In the genomic region with DNA sequence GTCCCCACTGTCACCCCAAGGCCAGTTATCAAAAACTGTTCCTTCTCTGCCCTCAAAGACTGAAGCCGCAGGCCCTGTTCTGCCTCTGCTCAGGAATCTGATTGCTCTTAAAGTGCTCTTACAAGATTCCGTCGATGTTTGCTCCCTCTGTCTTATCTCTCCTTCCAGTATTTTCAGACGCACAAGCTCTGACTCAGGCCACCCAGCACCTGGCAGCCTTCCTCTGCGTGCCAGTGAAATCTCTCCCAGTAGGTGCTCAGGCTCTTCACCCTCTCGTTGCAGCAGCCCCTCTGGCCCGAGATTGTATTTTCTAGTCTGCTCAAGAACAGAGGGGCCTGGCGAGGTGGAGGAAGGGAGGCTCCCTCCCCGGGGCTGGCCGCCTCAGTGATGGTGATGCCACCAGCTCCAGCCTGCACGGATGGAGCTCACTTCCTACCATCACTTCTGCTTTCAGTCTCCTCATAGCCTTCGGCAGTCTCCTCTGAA, we compare ENCODE assay signal across 11 cellular contexts.
A peak's percentile ranks its signal among the peaks of the same experiment; 100 is the strongest.
DNase-seq lines count a peak whose midpoint lies in the region; ATAC-seq and TF ChIP-seq lines count a peak whose summit lies in the region.
"Had no signal": no experiment of that assay in that cellular context is flagged by ENCODE, and none has a peak within 500 bp of the region (broad histone marks: within the 10 kb centered on the region; RNA-seq: fewer than 3 reads in every experiment).

No MANE protein-coding gene starts in this region.

- DNase-seq in heart right ventricle, result no peak
- DNase-seq in Right ventricle myocardium inferior (ENCODE audit: missing footprints), result no peak
- DNase-seq in activated CD8-positive, alpha-beta memory T cell treated with anti-CD3 and anti-CD28 coated beads, Interleukin-2, amount 10 ng/mL, durations not matched to agents 7 days and 5 days, result no peak
- DNase-seq in iris pigment epithelial cell (ENCODE audit: low read depth), result peak; percentile 3
- DNase-seq in upper lobe of right lung, result peak; percentile 74
- DNase-seq in left lobe of liver (ENCODE audit: low spot score), result no peak
- no peak for DNase-seq in putamen (ENCODE audit: low spot score)
- DNase-seq: activated CD4-positive, CD25-positive, alpha-beta regulatory T cell treated with anti-CD3 and anti-CD28 coated beads, Interleukin-2, amount 50 U/mL, for 72 hours; NCI-H1417 treated with DMSO at 0.1 percent for 48 hours had no signal

- ATAC-seq in heart right ventricle, result peak in 6 of 8 donors; percentile 20 to 62 (median 36)
- ATAC-seq in Right ventricle myocardium inferior, result no peak
- no peak for ATAC-seq in activated CD8-positive, alpha-beta memory T cell treated with anti-CD3 and anti-CD28 coated beads, Interleukin-2, amount 10 ng/mL, durations not matched to agents 7 days and 5 days
- ATAC-seq in upper lobe of right lung, result peak; percentile 80
- ATAC-seq in GM18867 (IDR thresholded peaks at IDR 0.05; ENCODE audit: unreplicated experiment), result no peak
- ATAC-seq in left lobe of liver, result no peak
- ATAC-seq: Panc1 had no signal

- CTCF ChIA-PET in activated CD8-positive, alpha-beta memory T cell treated with anti-CD3 and anti-CD28 coated beads, Interleukin-2, amount 10 ng/mL, durations not matched to agents 7 days and 5 days (lab: Charles Lee), result no interaction called here

- H3K36me3 Mint-ChIP-seq in activated CD8-positive, alpha-beta memory T cell treated with anti-CD3 and anti-CD28 coated beads, Interleukin-2, amount 10 ng/mL, durations not matched to agents 7 days and 5 days, result peaks cover 34% of the 10 kb centered on the region

- no peak for TF ChIP-seq CTCF in heart right ventricle (IDR thresholded peaks at IDR 0.05)
- no peak for TF ChIP-seq CTCF in upper lobe of right lung (IDR thresholded peaks at IDR 0.05)

- peaks cover 13 to 48% (median 31%) of the 10 kb centered on the region in 9 donors for H3K4me1 ChIP-seq in heart right ventricle
- H3K4me1 ChIP-seq in upper lobe of right lung, result peaks cover 7% of the 10 kb centered on the region

- no peaks in the 10 kb centered on the region for H3K9me3 Mint-ChIP-seq in activated CD8-positive, alpha-beta memory T cell treated with anti-CD3 and anti-CD28 coated beads, Interleukin-2, amount 10 ng/mL, durations not matched to agents 7 days and 5 days (ENCODE audit: low read depth)

- no peaks in the 10 kb centered on the region for H3K27me3 Mint-ChIP-seq in activated CD8-positive, alpha-beta memory T cell treated with anti-CD3 and anti-CD28 coated beads, Interleukin-2, amount 10 ng/mL, durations not matched to agents 7 days and 5 days

- WGBS in heart right ventricle, 2 donors, result 49 to 62% methylated on average over 12 of the region's 12 CpGs

- peak overlapping the region; percentile 16 for H3K27ac Mint-ChIP-seq in activated CD8-positive, alpha-beta memory T cell treated with anti-CD3 and anti-CD28 coated beads, Interleukin-2, amount 10 ng/mL, durations not matched to agents 7 days and 5 days

- no peak overlapping the region for H3K4me3 ChIP-seq in heart right ventricle
- H3K4me3 ChIP-seq in upper lobe of right lung, result no peak overlapping the region

- peaks cover 0 to 49% (median 0%) of the 10 kb centered on the region in 9 donors for H3K36me3 ChIP-seq in heart right ventricle
- H3K36me3 ChIP-seq in upper lobe of right lung, result peaks cover 19% of the 10 kb centered on the region

- no peak overlapping the region for H3K4me3 Mint-ChIP-seq in activated CD8-positive, alpha-beta memory T cell treated with anti-CD3 and anti-CD28 coated beads, Interleukin-2, amount 10 ng/mL, durations not matched to agents 7 days and 5 days

- no peaks in the 10 kb centered on the region for H3K9me3 ChIP-seq in heart right ventricle
- H3K9me3 ChIP-seq in upper lobe of right lung, result no peaks in the 10 kb centered on the region

- peaks cover 13% of the 10 kb centered on the region for H3K4me1 Mint-ChIP-seq in activated CD8-positive, alpha-beta memory T cell treated with anti-CD3 and anti-CD28 coated beads, Interleukin-2, amount 10 ng/mL, durations not matched to agents 7 days and 5 days

- intact Hi-C loops in heart right ventricle (cut with DNase I) (no loop called here), Right ventricle myocardium inferior (cut with DNase I) (no loop called here), upper lobe of right lung (cut with DNase I) (no loop called here)

- peak overlapping the region in 1 of 10 donors; percentile 12 for H3K27ac ChIP-seq in heart right ventricle
- H3K27ac ChIP-seq in upper lobe of right lung, result no peak overlapping the region

- H3K27me3 ChIP-seq in heart right ventricle (no peaks in the 10 kb centered on the region), upper lobe of right lung (no peaks in the 10 kb centered on the region)

Comparison
In these comparisons a context has a peak if more than half of its experiments do, and no peak if none do; other contexts are left out.
1. ATAC-seq: peak in heart right ventricle (6 of 8) and upper lobe of right lung (single experiment); none in Right ventricle myocardium inferior (single experiment), activated CD8-positive, alpha-beta memory T cell treated with anti-CD3 and anti-CD28 coated beads, Interleukin-2, amount 10 ng/mL, durations not matched to agents 7 days and 5 days (single experiment), GM18867 (single experiment) and left lobe of liver (single experiment).
2. DNase-seq: peak in iris pigment epithelial cell (single experiment) and upper lobe of right lung (single experiment); none in heart right ventricle (0 of 2), Right ventricle myocardium inferior (single experiment), activated CD8-positive, alpha-beta memory T cell treated with anti-CD3 and anti-CD28 coated beads, Interleukin-2, amount 10 ng/mL, durations not matched to agents 7 days and 5 days (single experiment), left lobe of liver (single experiment) and putamen (single experiment).